In the genomic region with DNA sequence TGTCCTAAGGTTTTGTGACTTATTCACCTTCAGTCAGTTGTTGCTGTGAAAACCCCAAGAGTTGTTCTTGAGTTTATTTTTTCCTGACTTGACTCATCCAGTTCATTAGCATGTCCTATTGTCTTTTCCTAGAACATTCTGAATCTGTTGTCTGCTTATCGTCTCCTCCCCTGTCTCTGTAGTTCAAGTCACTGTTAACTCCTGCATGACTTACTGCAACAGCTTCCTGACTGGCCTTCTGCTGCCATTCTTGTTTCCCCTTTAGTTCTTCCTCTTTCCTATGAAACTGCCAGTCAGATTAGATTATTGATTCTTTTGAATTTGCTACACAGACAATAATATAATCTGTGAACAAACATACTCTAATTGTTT, we compare ENCODE assay signal across 8 cellular contexts.
DNase-seq lines count a peak whose midpoint lies in the region; ATAC-seq and TF ChIP-seq lines count a peak whose summit lies in the region.

No MANE protein-coding gene starts in this region.

- H3K27ac ChIP-seq in SK-N-SH (ENCODE audit: low read depth in 2 of 2, low read length in 1 of 2) (no peak overlapping the region), colonic mucosa (peak overlapping the region; percentile 11), neural progenitor cell (no peak overlapping the region)

- H3F3A ChIP-seq in SK-N-SH (replicated peaks; ENCODE audit: insufficient read depth), result no peaks in the 10 kb centered on the region
- H3F3A ChIP-seq in neural progenitor cell (ENCODE audit: low read depth), result no peaks in the 10 kb centered on the region

- CTCF ChIA-PET in SK-N-SH (lab: Yijun Ruan, JAX), result no interaction called here

- H4K20me1 ChIP-seq in SK-N-SH (ENCODE audit: insufficient read depth) (no peaks in the 10 kb centered on the region), neural progenitor cell (ENCODE audit: low read depth) (no peaks in the 10 kb centered on the region)

- no peaks in the 10 kb centered on the region for H3K9me2 ChIP-seq in SK-N-SH

- H3K4me3 ChIP-seq in SK-N-SH (ENCODE audit: low read depth in 2 of 2, low read length in 1 of 2), result no peak overlapping the region
- H3K4me3 ChIP-seq in colonic mucosa, result no peak overlapping the region
- no peak overlapping the region for H3K4me3 ChIP-seq in neural progenitor cell

- H3K27ac Mint-ChIP-seq in neural progenitor cell (no peak overlapping the region), T-helper 17 cell (no peak overlapping the region)

- no peaks in the 10 kb centered on the region for H3K27me3 ChIP-seq in SK-N-SH (ENCODE audit: insufficient read depth)
- no peaks in the 10 kb centered on the region for H3K27me3 ChIP-seq in colonic mucosa
- H3K27me3 ChIP-seq in neural progenitor cell, result no peaks in the 10 kb centered on the region

- H3K9ac ChIP-seq in SK-N-SH (no peak overlapping the region), colonic mucosa (ENCODE audit: low read depth in 2 of 2, low read length in 2 of 2) (no peak overlapping the region), neural progenitor cell (no peak overlapping the region)

- H3K27me3 Mint-ChIP-seq in neural progenitor cell (ENCODE audit: insufficient read depth, low read depth) (no peaks in the 10 kb centered on the region), T-helper 17 cell (no peaks in the 10 kb centered on the region)

- H2AFZ ChIP-seq in SK-N-SH (ENCODE audit: low read depth) (no peak overlapping the region), neural progenitor cell (replicated peaks) (no peak overlapping the region)

- peaks cover 10% of the 10 kb centered on the region for H3K9me3 Mint-ChIP-seq in neural progenitor cell

- no peak for TF ChIP-seq CTCF in SK-N-SH (IDR thresholded peaks at IDR 0.05)
- no peak for TF ChIP-seq CTCF in colonic mucosa (IDR thresholded peaks at IDR 0.05)
- no peak for TF ChIP-seq CTCF in neural progenitor cell (IDR thresholded peaks at IDR 0.05)

- ATAC-seq in SK-N-SH treated with all-trans-retinoic acid at 6 μM for 48 hours (0 out of 3 replicates have a peak, but pooled peaks have one; percentile 25), HG02798 (IDR thresholded peaks at IDR 0.05; ENCODE audit: poor library complexity, unreplicated experiment) (no peak), T-helper 17 cell (no peak)

- H3K36me3 Mint-ChIP-seq in neural progenitor cell (peaks cover 5% of the 10 kb centered on the region), T-helper 17 cell (ENCODE audit: low read depth) (peaks cover 13% of the 10 kb centered on the region)

- H3K4me2 ChIP-seq in SK-N-SH (no peak overlapping the region), neural progenitor cell (peak overlapping the region; percentile 39)

- POLR2A ChIA-PET in SK-N-SH (lab: Yijun Ruan, JAX), result no interaction called here

- TF ChIP-seq EP300 in SK-N-SH (IDR thresholded peaks at IDR 0.05; ENCODE audit: borderline replicate concordance in 1 of 2, low read depth in 1 of 2, low read length in 1 of 2), result no peak

- TF ChIP-seq RAD21 in SK-N-SH (IDR thresholded peaks at IDR 0.05; ENCODE audit: low read length), result no peak

- 21% methylated on average over 1 of the region's 1 CpG for WGBS in SK-N-SH (ENCODE audit: low lambda C conversion rate)

- H3K4me3 Mint-ChIP-seq in neural progenitor cell (no peak overlapping the region), T-helper 17 cell (no peak overlapping the region)

- no peaks in the 10 kb centered on the region for H3K79me2 ChIP-seq in SK-N-SH (ENCODE audit: insufficient read depth)
- H3K79me2 ChIP-seq in neural progenitor cell (ENCODE audit: low read depth), result no peaks in the 10 kb centered on the region

- intact Hi-C loops in colonic mucosa (cut with DNase I), result no loop called here

- H3K36me3 ChIP-seq in SK-N-SH (replicated peaks in 1 of 2; ENCODE audit: control insufficient read depth in 1 of 2, insufficient read depth in 2 of 2, low read length in 1 of 2) (peaks cover 0 to 7% of the 10 kb centered on the region in 2 experiments), colonic mucosa (no peaks in the 10 kb centered on the region), neural progenitor cell (no peaks in the 10 kb centered on the region)

- H3K9me3 ChIP-seq in SK-N-SH (no peaks in the 10 kb centered on the region), colonic mucosa (no peaks in the 10 kb centered on the region), neural progenitor cell (ENCODE audit: low read depth) (peaks cover 1% of the 10 kb centered on the region), T-helper 17 cell (ENCODE audit: control insufficient read depth, low read length, poor library complexity, severe bottlenecking) (peaks cover 4% of the 10 kb centered on the region)

- H3K4me1 Mint-ChIP-seq in neural progenitor cell (peaks cover 4% of the 10 kb centered on the region), T-helper 17 cell (peaks cover 2% of the 10 kb centered on the region)

- DNase-seq in SK-N-SH (no peak), M059J (ENCODE audit: low read depth) (peak; percentile 81), colonic mucosa (no peak), neural progenitor cell (ENCODE audit: low spot score) (no peak), DMS153 treated with DMSO at 0.1 percent for 48 hours (lab: John Stamatoyannopoulos, UW; ENCODE audit: unreplicated experiment) (no peak), T-helper 17 cell (no peak)

- H3K4me1 ChIP-seq in SK-N-SH (ENCODE audit: control insufficient read depth in 1 of 2, insufficient read depth in 2 of 2, low read depth in 1 of 2, low read length in 1 of 2), result no peaks in the 10 kb centered on the region; a peak in 1 of 4 replicates
- H3K4me1 ChIP-seq in colonic mucosa, result no peaks in the 10 kb centered on the region
- peaks cover 10% of the 10 kb centered on the region for H3K4me1 ChIP-seq in neural progenitor cell

TF ChIP-seq in SK-N-SH treated with all-trans-retinoic acid at 6 μM for 48 hours, 23 proteins besides CTCF, POLR2A, EP300 and RAD21 (continues in another document):
- no peak for TF ChIP-seq POU6F1 (CRISPR knock-in tag; IDR thresholded peaks at IDR 0.05; ENCODE audit: borderline replicate concordance, low read depth)

TF ChIP-seq in SK-N-SH, 30 proteins besides CTCF, POLR2A, EP300 and RAD21:
- TF ChIP-seq CHD2 (IDR thresholded peaks at IDR 0.05; ENCODE audit: low read length, partially characterized antibody), result no peak
- TF ChIP-seq NFIC (IDR thresholded peaks at IDR 0.05; ENCODE audit: borderline replicate concordance), result no peak
- TF ChIP-seq, protein P1, sequence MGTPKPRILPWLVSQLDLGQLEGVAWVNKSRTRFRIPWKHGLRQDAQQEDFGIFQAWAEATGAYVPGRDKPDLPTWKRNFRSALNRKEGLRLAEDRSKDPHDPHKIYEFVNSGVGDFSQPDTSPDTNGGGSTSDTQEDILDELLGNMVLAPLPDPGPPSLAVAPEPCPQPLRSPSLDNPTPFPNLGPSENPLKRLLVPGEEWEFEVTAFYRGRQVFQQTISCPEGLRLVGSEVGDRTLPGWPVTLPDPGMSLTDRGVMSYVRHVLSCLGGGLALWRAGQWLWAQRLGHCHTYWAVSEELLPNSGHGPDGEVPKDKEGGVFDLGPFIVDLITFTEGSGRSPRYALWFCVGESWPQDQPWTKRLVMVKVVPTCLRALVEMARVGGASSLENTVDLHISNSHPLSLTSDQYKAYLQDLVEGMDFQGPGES (IDR thresholded peaks at IDR 0.05; ENCODE audit: low read depth, low read length), result no peak
- TF ChIP-seq GABPA (IDR thresholded peaks at IDR 0.05; ENCODE audit: low read depth), result no peak
- TF ChIP-seq FOXJ3 (CRISPR knock-in tag; IDR thresholded peaks at IDR 0.05), result no peak
- TF ChIP-seq SMC3 (IDR thresholded peaks at IDR 0.05; ENCODE audit: low read depth, low read length), result no peak
- TF ChIP-seq TAF1 (IDR thresholded peaks at IDR 0.05; ENCODE audit: borderline replicate concordance, low read depth, low read length), result no peak
- no peak for TF ChIP-seq GATA2 (CRISPR knock-in tag; IDR thresholded peaks at IDR 0.05)
- no peak for TF ChIP-seq USF1 (IDR thresholded peaks at IDR 0.05; ENCODE audit: borderline replicate concordance, low read depth)
- TF ChIP-seq MAX (IDR thresholded peaks at IDR 0.05; ENCODE audit: low read depth), result no peak
- TF ChIP-seq FOSL2 (IDR thresholded peaks at IDR 0.05; ENCODE audit: borderline replicate concordance, low read depth), result no peak
- TF ChIP-seq MXI1 (IDR thresholded peaks at IDR 0.05; ENCODE audit: low read depth, low read length), result no peak
- TF ChIP-seq TCF12 (IDR thresholded peaks at IDR 0.05), result no peak
- no peak for TF ChIP-seq SIN3A (IDR thresholded peaks at IDR 0.05; ENCODE audit: borderline replicate concordance, low read depth, low read length)
- no peak for TF ChIP-seq RFX5 (IDR thresholded peaks at IDR 0.05; ENCODE audit: low read length)
- TF ChIP-seq POLR2AphosphoS5 (IDR thresholded peaks at IDR 0.05; ENCODE audit: low read depth, low read length), result no peak
- TF ChIP-seq RXRA (IDR thresholded peaks at IDR 0.05; ENCODE audit: borderline replicate concordance, low read depth), result no peak
- no peak for TF ChIP-seq EZH2phosphoT487 (IDR thresholded peaks at IDR 0.05; ENCODE audit: borderline replicate concordance, low read depth)
